Comparison of ENCODE assay signal across 8 cellular contexts in the genomic region with DNA sequence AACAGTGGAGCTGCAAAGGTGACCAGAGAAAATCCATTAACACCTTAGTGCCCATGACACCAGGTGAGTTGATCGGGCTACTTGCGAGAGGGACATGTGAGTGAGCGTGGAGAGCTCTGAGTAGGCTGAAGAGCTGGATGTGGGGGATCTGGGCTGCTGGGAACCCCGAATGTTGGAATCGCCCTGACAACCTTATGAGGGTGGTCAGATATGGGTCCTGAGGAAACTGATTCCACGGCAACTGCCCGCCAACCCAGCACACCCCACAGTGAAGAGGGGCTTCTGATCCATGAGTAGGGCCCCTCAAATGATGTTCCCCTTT. TPM values are rescaled to one million over a fixed set of nuclear protein-coding genes. Genes with fewer than 3 reads are reported as not detected.
DNase-seq lines count a peak whose midpoint lies in the region; ATAC-seq and TF ChIP-seq lines count a peak whose summit lies in the region.

No MANE protein-coding gene starts in this region.

- H3K18ac ChIP-seq in H9 (ENCODE audit: insufficient read length, low read depth, low read length): no peak overlapping the region

- no peak for ATAC-seq in WTC11

- H2BK12ac ChIP-seq in H9 (ENCODE audit: insufficient read length, low read depth, low read length): no peak overlapping the region

- H3K36me3 Mint-ChIP-seq in H9 (ENCODE audit: insufficient read depth in 1 of 3, low read depth in 3 of 3) (no peaks in the 10 kb centered on the region; a peak in 1 of 7 replicates), WTC11 (no peaks in the 10 kb centered on the region)

- H3K9me3 ChIP-seq in H9 (ENCODE audit: control insufficient read depth, low read depth, low read length): no peaks in the 10 kb centered on the region
- H3K9me3 ChIP-seq in left ventricle myocardium inferior (replicated peaks): no peaks in the 10 kb centered on the region

- no peak overlapping the region for H3T11ph ChIP-seq in H9 (ENCODE audit: low read length)

- no peak overlapping the region for H2AFZ ChIP-seq in H9 (ENCODE audit: low read length)

- H3K23ac ChIP-seq in H9 (ENCODE audit: insufficient read length, low read depth, low read length): no peak overlapping the region

- no peaks in the 10 kb centered on the region for H3K9me3 Mint-ChIP-seq in H9
- H3K9me3 Mint-ChIP-seq in WTC11: no peaks in the 10 kb centered on the region

- H2BK15ac ChIP-seq in H9 (ENCODE audit: low read depth, low read length): no peak overlapping the region

- H2AK5ac ChIP-seq in H9 (ENCODE audit: insufficient read length, low read length): no peak overlapping the region

- H3K9ac ChIP-seq in H9 (ENCODE audit: extremely low read depth, insufficient read length, low read length): peak overlapping the region; percentile 73

- no peaks in the 10 kb centered on the region; the same call in 1 of the 2 replicates for H3K27me3 ChIP-seq in H9 (ENCODE audit: insufficient read depth, low read length)
- no peaks in the 10 kb centered on the region for H3K27me3 ChIP-seq in left ventricle myocardium inferior (ENCODE audit: low read depth)

- intact Hi-C loops in left ventricle myocardium inferior (cut with micrococcal nuclease): no loop called here

- CTCF ChIA-PET in WTC11 (lab: Charles Lee): interaction anchor here (1.2 to 4.9 kb wide), 3 partner anchors 13 to 27 kb away, joined by 7 to 69 read pairs (median 10); no protein-coding TSS in a partner anchor

- H3K4me3 ChIP-seq in left ventricle myocardium inferior (peak overlapping the region; percentile 100), skin epidermis (peak overlapping the region; percentile 78 to 97 (median 90))

- H3K4me3 Mint-ChIP-seq in H9 (peak overlapping the region; percentile 88 to 90), WTC11 (peak overlapping the region; percentile 87)

- H3K14ac ChIP-seq in H9 (ENCODE audit: insufficient read depth, low read length): peak overlapping the region; percentile 56; the same call in 1 of the 2 replicates

- H3K36me3 ChIP-seq in left ventricle myocardium inferior: no peaks in the 10 kb centered on the region

- H3K27ac Mint-ChIP-seq in H9 (peak overlapping the region in 2 of 3 experiments; percentile 20 to 61; a peak in 1 of 7 replicates), WTC11 (no peak overlapping the region)

- H3K79me1 ChIP-seq in H9 (ENCODE audit: insufficient read depth, low read depth, low read length, poor library complexity, severe bottlenecking): no peaks in the 10 kb centered on the region

- H4K20me1 ChIP-seq in H9 (ENCODE audit: control insufficient read depth, insufficient read depth, insufficient read length): no peaks in the 10 kb centered on the region

- H3K4me2 ChIP-seq in H9 (ENCODE audit: insufficient read depth, insufficient read length, low read length): peak overlapping the region; percentile 87

- WGBS in H9 (ENCODE audit: extremely low coverage, insufficient read length, low lambda C conversion rate): no CpG with 5 or more reads among the region's 7 CpGs

- H2BK20ac ChIP-seq in H9 (ENCODE audit: low read depth, low read length, poor library complexity, severe bottlenecking): no peak overlapping the region

- peaks cover 8% of the 10 kb centered on the region for H3K23me2 ChIP-seq in H9 (ENCODE audit: insufficient read length, low read depth, low read length, poor library complexity, severe bottlenecking)

- no peak overlapping the region for H2BK120ac ChIP-seq in H9 (ENCODE audit: low read depth, low read length, poor library complexity, severe bottlenecking)

- no peak for TF ChIP-seq CTCF in H9 (conservative IDR thresholded peaks at IDR 0.05)
- no peak for TF ChIP-seq CTCF in WTC11 (IDR thresholded peaks at IDR 0.05)
- no peak for TF ChIP-seq CTCF in left ventricle myocardium inferior (IDR thresholded peaks at IDR 0.05; ENCODE audit: borderline replicate concordance)

- no peak overlapping the region for H3K56ac ChIP-seq in H9 (ENCODE audit: insufficient read length, low read depth, low read length)

- DNase-seq in H9 (no peak), WTC11 (ENCODE audit: low spot score) (no peak), left ventricle myocardium inferior (no peak), kidney glomerular epithelial cell (lab: John Stamatoyannopoulos, UW) (no peak), dermis blood vessel endothelial cell (no peak), NCI-H510A (lab: John Stamatoyannopoulos, UW) (no peak), epidermal melanocyte (ENCODE audit: insufficient read length, low spot score) (no peak)

- H4K5ac ChIP-seq in H9 (ENCODE audit: insufficient read length, low read depth, low read length): no peak overlapping the region

- H3K27ac ChIP-seq in H9 (ENCODE audit: insufficient read length, low read depth, low read length) (no peak overlapping the region), left ventricle myocardium inferior (replicated peaks) (peak overlapping the region; percentile 99), skin epidermis (peak overlapping the region; percentile 8 to 97 (median 91))

- H4K8ac ChIP-seq in H9 (replicated peaks; ENCODE audit: insufficient read length, low read depth, low read length): no peak overlapping the region

- H3K4me1 Mint-ChIP-seq in H9 (peaks cover 16 to 28% of the 10 kb centered on the region in 2 experiments), WTC11 (peaks cover 22% of the 10 kb centered on the region)

- H2BK5ac ChIP-seq in H9 (ENCODE audit: insufficient read length, low read length): no peak overlapping the region

- H3K4ac ChIP-seq in H9 (ENCODE audit: low read depth, low read length): no peak overlapping the region

- POLR2A ChIA-PET in WTC11 (lab: Charles Lee): interaction anchor here (1.2 to 1.6 kb wide), 4 partner anchors 8 to 272 kb away, joined by 3 to 6 read pairs (median 6); partner anchors contain the start of gene TOR1AIP1

- no peaks in the 10 kb centered on the region; the same call in 1 of the 2 replicates for H3K4me1 ChIP-seq in H9 (ENCODE audit: insufficient read depth, low read length)
- H3K4me1 ChIP-seq in left ventricle myocardium inferior: peaks cover 52% of the 10 kb centered on the region

- H3K27me3 Mint-ChIP-seq in H9 (ENCODE audit: low read depth) (peaks cover 29% of the 10 kb centered on the region), WTC11 (ENCODE audit: low read depth) (peaks cover 34% of the 10 kb centered on the region)

- no peak overlapping the region for H4K91ac ChIP-seq in H9 (ENCODE audit: insufficient read length, low read depth, low read length)

- H3K79me2 ChIP-seq in H9 (ENCODE audit: insufficient read depth, low read length): peaks cover 3% of the 10 kb centered on the region; the same call in 1 of the 2 replicates

TF ChIP-seq in WTC11, 78 proteins besides CTCF, POLR2A, EP300 and RAD21 (continues in another document):
- TF ChIP-seq JUN (CRISPR knock-in tag; IDR thresholded peaks at IDR 0.05) (no peak), NR2C2 (CRISPR knock-in tag; IDR thresholded peaks at IDR 0.05) (no peak), ELF4 (CRISPR knock-in tag; IDR thresholded peaks at IDR 0.05; ENCODE audit: low read depth) (no peak)
- TF ChIP-seq, protein P1, sequence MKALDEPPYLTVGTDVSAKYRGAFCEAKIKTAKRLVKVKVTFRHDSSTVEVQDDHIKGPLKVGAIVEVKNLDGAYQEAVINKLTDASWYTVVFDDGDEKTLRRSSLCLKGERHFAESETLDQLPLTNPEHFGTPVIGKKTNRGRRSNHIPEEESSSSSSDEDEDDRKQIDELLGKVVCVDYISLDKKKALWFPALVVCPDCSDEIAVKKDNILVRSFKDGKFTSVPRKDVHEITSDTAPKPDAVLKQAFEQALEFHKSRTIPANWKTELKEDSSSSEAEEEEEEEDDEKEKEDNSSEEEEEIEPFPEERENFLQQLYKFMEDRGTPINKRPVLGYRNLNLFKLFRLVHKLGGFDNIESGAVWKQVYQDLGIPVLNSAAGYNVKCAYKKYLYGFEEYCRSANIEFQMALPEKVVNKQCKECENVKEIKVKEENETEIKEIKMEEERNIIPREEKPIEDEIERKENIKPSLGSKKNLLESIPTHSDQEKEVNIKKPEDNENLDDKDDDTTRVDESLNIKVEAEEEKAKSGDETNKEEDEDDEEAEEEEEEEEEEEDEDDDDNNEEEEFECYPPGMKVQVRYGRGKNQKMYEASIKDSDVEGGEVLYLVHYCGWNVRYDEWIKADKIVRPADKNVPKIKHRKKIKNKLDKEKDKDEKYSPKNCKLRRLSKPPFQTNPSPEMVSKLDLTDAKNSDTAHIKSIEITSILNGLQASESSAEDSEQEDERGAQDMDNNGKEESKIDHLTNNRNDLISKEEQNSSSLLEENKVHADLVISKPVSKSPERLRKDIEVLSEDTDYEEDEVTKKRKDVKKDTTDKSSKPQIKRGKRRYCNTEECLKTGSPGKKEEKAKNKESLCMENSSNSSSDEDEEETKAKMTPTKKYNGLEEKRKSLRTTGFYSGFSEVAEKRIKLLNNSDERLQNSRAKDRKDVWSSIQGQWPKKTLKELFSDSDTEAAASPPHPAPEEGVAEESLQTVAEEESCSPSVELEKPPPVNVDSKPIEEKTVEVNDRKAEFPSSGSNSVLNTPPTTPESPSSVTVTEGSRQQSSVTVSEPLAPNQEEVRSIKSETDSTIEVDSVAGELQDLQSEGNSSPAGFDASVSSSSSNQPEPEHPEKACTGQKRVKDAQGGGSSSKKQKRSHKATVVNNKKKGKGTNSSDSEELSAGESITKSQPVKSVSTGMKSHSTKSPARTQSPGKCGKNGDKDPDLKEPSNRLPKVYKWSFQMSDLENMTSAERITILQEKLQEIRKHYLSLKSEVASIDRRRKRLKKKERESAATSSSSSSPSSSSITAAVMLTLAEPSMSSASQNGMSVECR (CRISPR knock-in tag; IDR thresholded peaks at IDR 0.05; ENCODE audit: borderline replicate concordance): 0 out of 2 replicates have a peak, but pooled peaks have one; percentile 47
- TF ChIP-seq, protein P2, sequence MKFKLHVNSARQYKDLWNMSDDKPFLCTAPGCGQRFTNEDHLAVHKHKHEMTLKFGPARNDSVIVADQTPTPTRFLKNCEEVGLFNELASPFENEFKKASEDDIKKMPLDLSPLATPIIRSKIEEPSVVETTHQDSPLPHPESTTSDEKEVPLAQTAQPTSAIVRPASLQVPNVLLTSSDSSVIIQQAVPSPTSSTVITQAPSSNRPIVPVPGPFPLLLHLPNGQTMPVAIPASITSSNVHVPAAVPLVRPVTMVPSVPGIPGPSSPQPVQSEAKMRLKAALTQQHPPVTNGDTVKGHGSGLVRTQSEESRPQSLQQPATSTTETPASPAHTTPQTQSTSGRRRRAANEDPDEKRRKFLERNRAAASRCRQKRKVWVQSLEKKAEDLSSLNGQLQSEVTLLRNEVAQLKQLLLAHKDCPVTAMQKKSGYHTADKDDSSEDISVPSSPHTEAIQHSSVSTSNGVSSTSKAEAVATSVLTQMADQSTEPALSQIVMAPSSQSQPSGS (CRISPR knock-in tag; IDR thresholded peaks at IDR 0.05; ENCODE audit: borderline replicate concordance, low read depth): no peak

RNA-seq across cellular contexts. Expression of gene QSOX1, which starts 0.7 kb away (rescaled TPM):
- total RNA-seq in H9 (2021): 76.5 and 79.2 TPM in 2 replicates
- total RNA-seq in WTC11 (2021): 135 to 147 TPM (median 136 TPM) in 3 replicates
- total RNA-seq in left ventricle myocardium inferior: 102 TPM
- total RNA-seq in dermis blood vessel endothelial cell: 100 and 121 TPM in 2 replicates
